Comparison of ENCODE assay signal across 15 cellular contexts in the genomic region with DNA sequence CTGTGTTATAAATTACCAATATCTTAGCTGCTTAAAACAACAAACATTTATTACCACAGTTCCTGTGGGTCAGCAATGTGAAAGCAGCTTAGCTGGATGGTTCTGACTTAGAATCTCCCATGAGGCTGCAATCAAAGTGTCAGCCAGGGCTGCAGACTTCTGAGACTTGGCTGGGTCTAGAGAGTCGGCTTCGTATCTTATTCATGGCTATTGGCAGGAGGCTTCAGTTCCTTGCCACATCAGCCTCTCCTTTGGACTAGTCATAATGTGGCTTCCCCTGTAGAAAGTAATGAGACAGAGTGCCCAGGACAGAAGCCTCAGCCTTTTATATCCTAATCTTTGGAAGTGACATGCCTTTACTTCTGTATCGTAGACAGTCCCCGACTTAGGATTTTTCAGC. TPM values are rescaled to one million over a fixed set of nuclear protein-coding genes. Genes with fewer than 3 reads are reported as not detected.
DNase-seq lines count a peak whose midpoint lies in the region; ATAC-seq and TF ChIP-seq lines count a peak whose summit lies in the region.
"Had no signal": no experiment of that assay in that cellular context is flagged by ENCODE, and none has a peak within 500 bp of the region (broad histone marks: within the 10 kb centered on the region; RNA-seq: fewer than 3 reads in every experiment).

No MANE protein-coding gene starts in this region.

- peaks cover 8% of the 10 kb centered on the region for H3K9me3 Mint-ChIP-seq in MCF 10A (ENCODE audit: unreplicated experiment)
- H3K9me3 Mint-ChIP-seq in T-cell = peaks cover 3 to 5% (median 4%) of the 10 kb centered on the region in 3 donors

- no peaks in the 10 kb centered on the region for H3K27me3 Mint-ChIP-seq in MCF 10A (ENCODE audit: insufficient read depth, unreplicated experiment)
- no peaks in the 10 kb centered on the region for H3K27me3 Mint-ChIP-seq in T-cell

- H3K9me3 ChIP-seq in mammary epithelial cell (replicated peaks; ENCODE audit: insufficient read depth, low read length) (peaks cover 7% of the 10 kb centered on the region), lower lobe of right lung (peaks cover 7% of the 10 kb centered on the region), uterus (no peaks in the 10 kb centered on the region)

- H3K4me3 Mint-ChIP-seq in MCF 10A (ENCODE audit: unreplicated experiment) (no peak overlapping the region), T-cell (no peak overlapping the region)
- H3K4me3 Mint-ChIP-seq: activated CD8-positive, alpha-beta T cell treated with anti-CD3 and anti-CD28 coated beads, Interleukin-2, amount 10 ng/mL, durations not matched to agents 7 days and 5 days; nephron had no signal

- TF ChIP-seq CTCF in MCF 10A (IDR thresholded peaks at IDR 0.05; ENCODE audit: unreplicated experiment) (no peak), mammary epithelial cell (conservative IDR thresholded peaks at IDR 0.05 in 1 of 2, IDR thresholded peaks at IDR 0.05 in 1 of 2; ENCODE audit: extremely low read depth in 1 of 2, insufficient read depth in 1 of 2, low read depth in 1 of 2, low read length in 2 of 2) (no peak), lower lobe of right lung (IDR thresholded peaks at IDR 0.05) (no peak), uterus (IDR thresholded peaks at IDR 0.05) (no peak)

- no peak overlapping the region for H3K4me3 ChIP-seq in mammary epithelial cell (replicated peaks in 1 of 3; ENCODE audit: insufficient read depth in 1 of 3, low read depth in 2 of 3, low read length in 3 of 3)
- H3K4me3 ChIP-seq in lower lobe of right lung = no peak overlapping the region
- H3K4me3 ChIP-seq in uterus = no peak overlapping the region
- H3K4me3 ChIP-seq: esophagus squamous epithelium had no signal

- WGBS in mammary epithelial cell (ENCODE audit: low coverage, missing lambda C conversion rate) = 100% methylated on average over 4 of the region's 4 CpGs

- H3K79me2 ChIP-seq in mammary epithelial cell (ENCODE audit: insufficient read depth, low read length) = peaks cover 96% of the 10 kb centered on the region

- H3K27ac ChIP-seq in mammary epithelial cell (ENCODE audit: insufficient read depth, low read depth, low read length) (no peak overlapping the region), lower lobe of right lung (no peak overlapping the region), uterus (no peak overlapping the region)

- in situ Hi-C loops in mammary epithelial cell (cut with MboI; ENCODE audit: low sequenced_read_pairs in 2 of 2) = no loop called here

- H3K9ac ChIP-seq in mammary epithelial cell (ENCODE audit: insufficient read depth, low read length) = no peak overlapping the region

- TF ChIP-seq POLR2A in uterus (IDR thresholded peaks at IDR 0.05) = no peak

- DNase-seq in MCF 10A (ENCODE audit: unreplicated experiment) (peak; percentile 14), mammary epithelial cell (no peak), dermis blood vessel endothelial cell (peak; percentile 41), lower lobe of right lung (no peak), uterus (peak; percentile 30 to 38), T-cell (no peak), NCI-H1092 treated with DMSO at 0.1 percent for 48 hours (lab: John Stamatoyannopoulos, UW) (no peak), SKM-1 (lab: John Stamatoyannopoulos, UW; ENCODE audit: unreplicated experiment) (no peak)
- DNase-seq: activated CD8-positive, alpha-beta T cell treated with anti-CD3 and anti-CD28 coated beads, Interleukin-2, amount 10 ng/mL, durations not matched to agents 7 days and 5 days; activated naive CD4-positive, alpha-beta T cell; cerebellar nuclear complex; esophagus squamous epithelium; NCI-H345; OCI-M1 had no signal

- H3K4me1 ChIP-seq in mammary epithelial cell (ENCODE audit: insufficient read depth, low read length) = no peaks in the 10 kb centered on the region
- peaks cover 18% of the 10 kb centered on the region for H3K4me1 ChIP-seq in lower lobe of right lung
- no peaks in the 10 kb centered on the region for H3K4me1 ChIP-seq in uterus

- intact Hi-C loops in MCF 10A (cut with micrococcal nuclease) = no loop called here
- intact Hi-C loops in mammary epithelial cell (cut with micrococcal nuclease) = no loop called here
- intact Hi-C loops in lower lobe of right lung (cut with DNase I) = no loop called here
- intact Hi-C loops in uterus (cut with DNase I; ENCODE audit: low total_unique reads) = no loop called here

- H4K20me1 ChIP-seq in mammary epithelial cell (ENCODE audit: insufficient read depth, low read length) = no peaks in the 10 kb centered on the region

- POLR2A ChIA-PET in MCF 10A (lab: Yijun Ruan, JAX) = interaction anchor here (0.8 to 1.6 kb wide), 2 partner anchors 14 to 28 kb away, joined by 3 to 8 read pairs; a partner anchor contains a TSS
- POLR2A ChIA-PET in T-cell (lab: Charles Lee) = interaction anchor here in 1 of 2 donors (0.6 kb wide), 1 partner anchor 71 kb away, joined by 3 read pairs; no protein-coding TSS in a partner anchor

- BruUV-seq in MCF 10A (replicated peaks; lab: Mats Ljungman, UMichigan) (no TSS peak), mammary epithelial cell (replicated peaks; lab: Mats Ljungman, UMichigan) (no TSS peak)

- CTCF ChIA-PET in MCF 10A (lab: Yijun Ruan, JAX) (interaction anchor here (0.5 to 1.5 kb wide), 5 partner anchors 29 to 841 kb away, joined by 3 to 7 read pairs (median 4); no protein-coding TSS in a partner anchor), mammary epithelial cell (lab: Charles Lee; ENCODE audit: low non-redundant PET) (no interaction called here), T-cell (lab: Charles Lee) (no interaction called here)

- H3K36me3 Mint-ChIP-seq in MCF 10A (ENCODE audit: insufficient read depth, unreplicated experiment) (peaks cover 9% of the 10 kb centered on the region), T-cell (peaks cover 42% of the 10 kb centered on the region)

- no peaks in the 10 kb centered on the region for H3K36me3 ChIP-seq in mammary epithelial cell (ENCODE audit: insufficient read depth, low read length)
- no peaks in the 10 kb centered on the region for H3K36me3 ChIP-seq in lower lobe of right lung
- H3K36me3 ChIP-seq in uterus = no peaks in the 10 kb centered on the region

- H3K4me1 Mint-ChIP-seq in MCF 10A (ENCODE audit: insufficient read depth, unreplicated experiment) (no peaks in the 10 kb centered on the region), T-cell (peaks cover 36 to 60% (median 55%) of the 10 kb centered on the region in 3 donors)

- no peak overlapping the region for H3K4me2 ChIP-seq in mammary epithelial cell (ENCODE audit: insufficient read depth, low read depth, low read length)

- H2AFZ ChIP-seq in mammary epithelial cell (ENCODE audit: low read depth, low read length) = no peak overlapping the region

- dilution Hi-C loops in mammary epithelial cell (cut with HindIII; ENCODE audit: low sequenced_read_pairs) = no loop called here

- H3K27me3 ChIP-seq in mammary epithelial cell (ENCODE audit: insufficient read depth, low read length) (no peaks in the 10 kb centered on the region), lower lobe of right lung (ENCODE audit: low read depth) (no peaks in the 10 kb centered on the region), uterus (no peaks in the 10 kb centered on the region)
- H3K27me3 ChIP-seq: esophagus squamous epithelium had no signal

- H3K27ac Mint-ChIP-seq in MCF 10A (ENCODE audit: low read depth, unreplicated experiment) (no peak overlapping the region), T-cell (no peak overlapping the region)
- H3K27ac Mint-ChIP-seq: activated CD8-positive, alpha-beta T cell treated with anti-CD3 and anti-CD28 coated beads, Interleukin-2, amount 10 ng/mL, durations not matched to agents 7 days and 5 days had no signal

- ATAC-seq in lower lobe of right lung (peak; percentile 29 to 66), T-cell (replicated peaks in 1 of 4) (no peak)
- ATAC-seq: activated CD8-positive, alpha-beta T cell treated with anti-CD3 and anti-CD28 coated beads, Interleukin-2, amount 10 ng/mL, durations not matched to agents 7 days and 5 days had no signal

RNA-seq across cellular contexts. Expression of a gene that starts 27.3 kb away (rescaled TPM):
- total RNA-seq in MCF 10A (2022) (34.1 and 42.7 TPM in 2 replicates), mammary epithelial cell (10 to 100 TPM; 15.2 to 51.7 TPM), dermis blood vessel endothelial cell (36.9 and 49.4 TPM in 2 replicates), lower lobe of right lung (48.0 TPM), uterus (10 to 100 TPM in 3 of 4 donors, 1 to 10 TPM in 1; 7.4 to 31.1 (median 17.6) TPM), T-cell (10 to 100 TPM; 24.4 to 49.8 (median 36.7) TPM)
- 25.5 TPM for polyA plus RNA-seq in mammary epithelial cell
- 39.3 TPM for polyA minus RNA-seq in mammary epithelial cell

Comparison
In these comparisons a context has a peak if more than half of its experiments do, and no peak if none do; other contexts are left out.
1. DNase-seq: peak in MCF 10A (single experiment), dermis blood vessel endothelial cell (single experiment) and uterus (2 of 2); none in mammary epithelial cell (single experiment), lower lobe of right lung (single experiment), T-cell (0 of 34), NCI-H1092 treated with DMSO at 0.1 percent for 48 hours (single experiment) and SKM-1 (single experiment).
2. ATAC-seq: peak in lower lobe of right lung (2 of 2); none in T-cell (0 of 4).